In the genomic region with DNA sequence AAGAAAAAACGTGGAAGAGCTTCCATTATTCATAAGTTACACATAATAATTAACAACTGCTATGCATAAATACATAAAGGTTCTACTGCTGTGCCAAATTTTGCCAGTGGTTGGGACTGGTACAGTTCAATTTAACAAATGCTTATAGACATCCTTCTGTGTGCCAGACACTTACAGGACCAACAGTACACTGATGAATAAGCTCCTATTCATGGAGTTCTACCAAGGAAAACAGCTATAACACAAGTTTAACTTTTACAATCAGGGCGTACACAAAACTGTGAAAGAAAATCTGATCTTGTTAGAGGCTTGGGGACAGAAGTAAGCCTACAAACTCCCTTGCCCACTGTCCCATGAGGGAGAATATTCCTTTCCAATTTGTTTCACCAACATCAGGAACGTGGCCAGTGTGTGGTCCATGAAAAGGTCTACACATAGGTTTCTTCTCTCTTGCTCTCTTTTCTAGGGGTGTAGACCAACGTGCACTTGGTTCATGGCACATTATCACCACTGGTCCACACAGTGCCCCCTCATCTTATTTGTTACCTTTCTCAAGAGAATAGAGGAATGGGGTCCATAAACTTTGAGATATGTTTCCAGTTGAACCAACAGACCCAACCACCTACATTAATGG, we compare ENCODE assay signal across 1 cellular context.
TF ChIP-seq lines count a peak whose summit lies in the region.

No MANE protein-coding gene starts in this region.

TF ChIP-seq in A549, 52 proteins besides CTCF, POLR2A, EP300 and RAD21 (continued from another document):
- TF ChIP-seq, protein P1, sequence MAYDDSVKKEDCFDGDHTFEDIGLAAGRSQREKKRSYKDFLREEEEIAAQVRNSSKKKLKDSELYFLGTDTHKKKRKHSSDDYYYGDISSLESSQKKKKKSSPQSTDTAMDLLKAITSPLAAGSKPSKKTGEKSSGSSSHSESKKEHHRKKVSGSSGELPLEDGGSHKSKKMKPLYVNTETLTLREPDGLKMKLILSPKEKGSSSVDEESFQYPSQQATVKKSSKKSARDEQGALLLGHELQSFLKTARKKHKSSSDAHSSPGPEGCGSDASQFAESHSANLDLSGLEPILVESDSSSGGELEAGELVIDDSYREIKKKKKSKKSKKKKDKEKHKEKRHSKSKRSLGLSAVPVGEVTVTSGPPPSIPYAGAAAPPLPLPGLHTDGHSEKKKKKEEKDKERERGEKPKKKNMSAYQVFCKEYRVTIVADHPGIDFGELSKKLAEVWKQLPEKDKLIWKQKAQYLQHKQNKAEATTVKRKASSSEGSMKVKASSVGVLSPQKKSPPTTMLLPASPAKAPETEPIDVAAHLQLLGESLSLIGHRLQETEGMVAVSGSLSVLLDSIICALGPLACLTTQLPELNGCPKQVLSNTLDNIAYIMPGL (CRISPR knock-in tag; IDR thresholded peaks at IDR 0.05; ENCODE audit: borderline replicate concordance) = no peak
- TF ChIP-seq BHLHE40 (IDR thresholded peaks at IDR 0.05; ENCODE audit: low read depth, low read length) (no peak), FOSB (CRISPR knock-in tag; IDR thresholded peaks at IDR 0.05) (no peak)
